In genomic region chr7:10571759-10572158, GRCh38 we compare ENCODE assay signal across 1 cellular context.
TF ChIP-seq lines count a peak whose summit lies in the region.

No MANE protein-coding gene starts in this region.

TF ChIP-seq in K562, 482 proteins besides CTCF, POLR2A, EP300 and RAD21 (continued from another document):
- no peak for TF ChIP-seq NCOA6 (IDR thresholded peaks at IDR 0.05)
- TF ChIP-seq ZFP30 (CRISPR knock-in tag; IDR thresholded peaks at IDR 0.05; ENCODE audit: borderline replicate concordance), result no peak
- no peak for TF ChIP-seq ELK3 (CRISPR knock-in tag; IDR thresholded peaks at IDR 0.05)
- no peak for TF ChIP-seq ZNF232 (CRISPR knock-in tag; IDR thresholded peaks at IDR 0.05)
- no peak for TF ChIP-seq ID3 (CRISPR knock-in tag; IDR thresholded peaks at IDR 0.05)
- no peak for TF ChIP-seq ID3 (tag; IDR thresholded peaks at IDR 0.05)
- no peak for TF ChIP-seq ZBTB7A (IDR thresholded peaks at IDR 0.05; ENCODE audit: borderline replicate concordance, control insufficient read depth, low read depth, low read length)
- TF ChIP-seq KLF13 (tag; IDR thresholded peaks at IDR 0.05; ENCODE audit: borderline replicate concordance, low read depth), result no peak
- no peak for TF ChIP-seq CREB1 (IDR thresholded peaks at IDR 0.05)
- no peak for TF ChIP-seq CREB1 (CRISPR knock-in tag; IDR thresholded peaks at IDR 0.05)
- TF ChIP-seq NRF1 (conservative IDR thresholded peaks at IDR 0.05 in 1 of 2, IDR thresholded peaks at IDR 0.05 in 1 of 2), result no peak
- TF ChIP-seq MYC (IDR thresholded peaks at IDR 0.05; ENCODE audit: low read depth, low read length), result no peak
- TF ChIP-seq MYC (CRISPR knock-in tag; IDR thresholded peaks at IDR 0.05; ENCODE audit: borderline replicate concordance, low read depth), result no peak
- TF ChIP-seq CEBPB (tag; IDR thresholded peaks at IDR 0.05), result no peak
- TF ChIP-seq STAT5A (IDR thresholded peaks at IDR 0.05; ENCODE audit: borderline replicate concordance, low read length), result no peak
- no peak for TF ChIP-seq ZNF449 (CRISPR knock-in tag; IDR thresholded peaks at IDR 0.05)
- no peak for TF ChIP-seq CCNT2 (IDR thresholded peaks at IDR 0.05; ENCODE audit: borderline replicate concordance, extremely low read depth, insufficient read length, low read depth, low read length)
- no peak for TF ChIP-seq MAFK (IDR thresholded peaks at IDR 0.05; ENCODE audit: low read length)
- peak; percentile 66; the same call in 1 of the 2 replicates for TF ChIP-seq FOXJ2 (tag; IDR thresholded peaks at IDR 0.05)
- peak; percentile 44 for TF ChIP-seq RFX1 (IDR thresholded peaks at IDR 0.05)
- TF ChIP-seq CBX5 (IDR thresholded peaks at IDR 0.05; ENCODE audit: borderline replicate concordance, low read depth), result no peak
- TF ChIP-seq TCFL5 (CRISPR knock-in tag; conservative IDR thresholded peaks at IDR 0.05), result no peak
- TF ChIP-seq TAF7 (tag; IDR thresholded peaks at IDR 0.05), result no peak
- no peak for TF ChIP-seq WHSC1 (IDR thresholded peaks at IDR 0.05; ENCODE audit: low read length)
- TF ChIP-seq SP2 (IDR thresholded peaks at IDR 0.05; ENCODE audit: extremely low read depth, low read depth, low read length, poor library complexity, severe bottlenecking), result no peak
- no peak for TF ChIP-seq SUPT5H (IDR thresholded peaks at IDR 0.05)
- TF ChIP-seq SPI1 (IDR thresholded peaks at IDR 0.05; ENCODE audit: borderline replicate concordance, low read depth, low read length), result peak; percentile 90
- TF ChIP-seq DPF2 (IDR thresholded peaks at IDR 0.05), result no peak
